Comparison of ENCODE assay signal across 2 cellular contexts in the genomic region with DNA sequence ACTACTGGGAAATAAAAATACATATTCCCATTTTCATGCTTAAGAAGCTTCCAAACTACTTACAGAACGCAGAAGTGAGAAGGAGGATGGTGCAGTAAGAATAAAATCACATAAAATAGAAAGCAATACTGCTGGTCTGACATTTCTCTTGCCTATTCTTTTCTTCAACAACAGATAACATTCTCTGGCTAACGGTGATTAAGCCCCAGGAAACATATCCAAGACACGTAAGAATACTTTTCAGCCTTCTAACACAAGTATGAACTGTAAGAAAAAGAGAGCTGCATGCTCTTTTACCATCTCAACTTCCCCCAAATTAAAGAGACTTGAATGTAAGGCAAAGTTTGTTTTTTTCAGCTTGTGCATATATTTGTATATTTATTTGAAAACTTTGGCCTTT.
TF ChIP-seq lines count a peak whose summit lies in the region.

No MANE protein-coding gene starts in this region.

TF ChIP-seq in SK-N-SH, 30 proteins besides CTCF, POLR2A, EP300 and RAD21 (continued from another document):
- TF ChIP-seq SMC3 (IDR thresholded peaks at IDR 0.05; ENCODE audit: low read depth, low read length) (no peak), YY1 (IDR thresholded peaks at IDR 0.05; ENCODE audit: low read depth) (no peak), TEAD4 (IDR thresholded peaks at IDR 0.05; ENCODE audit: borderline replicate concordance, insufficient read depth) (no peak), SIN3A (IDR thresholded peaks at IDR 0.05; ENCODE audit: borderline replicate concordance, low read depth, low read length) (no peak), RFX5 (IDR thresholded peaks at IDR 0.05; ENCODE audit: low read length) (no peak), TAF1 (IDR thresholded peaks at IDR 0.05; ENCODE audit: borderline replicate concordance, low read depth, low read length) (no peak), USF1 (IDR thresholded peaks at IDR 0.05; ENCODE audit: borderline replicate concordance, low read depth) (no peak), FOXJ3 (CRISPR knock-in tag; IDR thresholded peaks at IDR 0.05) (no peak), RCOR1 (IDR thresholded peaks at IDR 0.05; ENCODE audit: low read length) (no peak), POLR2AphosphoS5 (IDR thresholded peaks at IDR 0.05; ENCODE audit: low read depth, low read length) (no peak), MEF2A (IDR thresholded peaks at IDR 0.05; ENCODE audit: borderline replicate concordance, low read depth) (no peak), PBX3 (IDR thresholded peaks at IDR 0.05) (no peak)
- TF ChIP-seq, protein P1, sequence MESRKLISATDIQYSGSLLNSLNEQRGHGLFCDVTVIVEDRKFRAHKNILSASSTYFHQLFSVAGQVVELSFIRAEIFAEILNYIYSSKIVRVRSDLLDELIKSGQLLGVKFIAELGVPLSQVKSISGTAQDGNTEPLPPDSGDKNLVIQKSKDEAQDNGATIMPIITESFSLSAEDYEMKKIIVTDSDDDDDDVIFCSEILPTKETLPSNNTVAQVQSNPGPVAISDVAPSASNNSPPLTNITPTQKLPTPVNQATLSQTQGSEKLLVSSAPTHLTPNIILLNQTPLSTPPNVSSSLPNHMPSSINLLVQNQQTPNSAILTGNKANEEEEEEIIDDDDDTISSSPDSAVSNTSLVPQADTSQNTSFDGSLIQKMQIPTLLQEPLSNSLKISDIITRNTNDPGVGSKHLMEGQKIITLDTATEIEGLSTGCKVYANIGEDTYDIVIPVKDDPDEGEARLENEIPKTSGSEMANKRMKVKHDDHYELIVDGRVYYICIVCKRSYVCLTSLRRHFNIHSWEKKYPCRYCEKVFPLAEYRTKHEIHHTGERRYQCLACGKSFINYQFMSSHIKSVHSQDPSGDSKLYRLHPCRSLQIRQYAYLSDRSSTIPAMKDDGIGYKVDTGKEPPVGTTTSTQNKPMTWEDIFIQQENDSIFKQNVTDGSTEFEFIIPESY (IDR thresholded peaks at IDR 0.05; ENCODE audit: borderline replicate concordance, low read depth) = no peak
TF ChIP-seq in SK-N-SH: peak in this region for 0.

TF ChIP-seq in SK-N-SH treated with all-trans-retinoic acid at 6 μM for 48 hours, 23 proteins besides CTCF, POLR2A, EP300 and RAD21 (continued from another document):
- no peak for TF ChIP-seq TOX (CRISPR knock-in tag; IDR thresholded peaks at IDR 0.05; ENCODE audit: borderline replicate concordance)
- no peak for TF ChIP-seq GLIS3 (CRISPR knock-in tag; IDR thresholded peaks at IDR 0.05)
- TF ChIP-seq BACH2 (CRISPR knock-in tag; IDR thresholded peaks at IDR 0.05; ENCODE audit: borderline replicate concordance) = no peak
- TF ChIP-seq ZNF565 (CRISPR knock-in tag; conservative IDR thresholded peaks at IDR 0.05; ENCODE audit: low read depth) = no peak
- no peak for TF ChIP-seq TSHZ2 (CRISPR knock-in tag; IDR thresholded peaks at IDR 0.05)
- TF ChIP-seq ARNTL (CRISPR knock-in tag; IDR thresholded peaks at IDR 0.05; ENCODE audit: borderline replicate concordance, low read depth) = no peak
- no peak for TF ChIP-seq ZC3H10 (CRISPR knock-in tag; IDR thresholded peaks at IDR 0.05)
- no peak for TF ChIP-seq ISL1 (CRISPR knock-in tag; IDR thresholded peaks at IDR 0.05)
- no peak for TF ChIP-seq PPARA (CRISPR knock-in tag; IDR thresholded peaks at IDR 0.05; ENCODE audit: borderline replicate concordance)
- no peak for TF ChIP-seq PATZ1 (CRISPR knock-in tag; IDR thresholded peaks at IDR 0.05; ENCODE audit: borderline replicate concordance)
- no peak for TF ChIP-seq ZNF70 (CRISPR knock-in tag; IDR thresholded peaks at IDR 0.05)
- no peak for TF ChIP-seq SNAI2 (CRISPR knock-in tag; IDR thresholded peaks at IDR 0.05)
- no peak for TF ChIP-seq CREB5 (CRISPR knock-in tag; IDR thresholded peaks at IDR 0.05; ENCODE audit: low read depth)
- TF ChIP-seq, protein P2, sequence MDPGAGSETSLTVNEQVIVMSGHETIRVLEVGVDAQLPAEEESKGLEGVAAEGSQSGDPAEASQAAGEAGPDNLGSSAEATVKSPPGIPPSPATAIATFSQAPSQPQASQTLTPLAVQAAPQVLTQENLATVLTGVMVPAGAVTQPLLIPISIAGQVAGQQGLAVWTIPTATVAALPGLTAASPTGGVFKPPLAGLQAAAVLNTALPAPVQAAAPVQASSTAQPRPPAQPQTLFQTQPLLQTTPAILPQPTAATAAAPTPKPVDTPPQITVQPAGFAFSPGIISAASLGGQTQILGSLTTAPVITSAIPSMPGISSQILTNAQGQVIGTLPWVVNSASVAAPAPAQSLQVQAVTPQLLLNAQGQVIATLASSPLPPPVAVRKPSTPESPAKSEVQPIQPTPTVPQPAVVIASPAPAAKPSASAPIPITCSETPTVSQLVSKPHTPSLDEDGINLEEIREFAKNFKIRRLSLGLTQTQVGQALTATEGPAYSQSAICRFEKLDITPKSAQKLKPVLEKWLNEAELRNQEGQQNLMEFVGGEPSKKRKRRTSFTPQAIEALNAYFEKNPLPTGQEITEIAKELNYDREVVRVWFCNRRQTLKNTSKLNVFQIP (CRISPR knock-in tag; IDR thresholded peaks at IDR 0.05; ENCODE audit: borderline replicate concordance, low read depth) = no peak
- TF ChIP-seq ZFP30 (CRISPR knock-in tag; IDR thresholded peaks at IDR 0.05) = no peak
- TF ChIP-seq RARB (CRISPR knock-in tag; IDR thresholded peaks at IDR 0.05) = no peak
- TF ChIP-seq OSR1 (CRISPR knock-in tag; IDR thresholded peaks at IDR 0.05) = no peak
